Comparison of ENCODE assay signal across 17 cellular contexts in genomic region chr15:68478853-68479252, GRCh38. TPM values are rescaled to one million over a fixed set of nuclear protein-coding genes. Genes with fewer than 3 reads are reported as not detected.
DNase-seq lines count a peak whose midpoint lies in the region; ATAC-seq, FAIRE-seq and TF ChIP-seq lines count a peak whose summit lies in the region.
"Had no signal": no experiment of that assay in that cellular context is flagged by ENCODE, and none has a peak within 500 bp of the region (broad histone marks: within the 10 kb centered on the region; RNA-seq: fewer than 3 reads in every experiment).

No MANE protein-coding gene starts in this region.

- H3K9me3 ChIP-seq in IMR-90 (ENCODE audit: control insufficient read depth, insufficient read depth, low read length) (no peaks in the 10 kb centered on the region), astrocyte (ENCODE audit: insufficient read depth, low read depth, low read length) (no peaks in the 10 kb centered on the region), smooth muscle cell (replicated peaks; ENCODE audit: low read depth) (no peaks in the 10 kb centered on the region)

- no peaks in the 10 kb centered on the region for H3K79me2 ChIP-seq in astrocyte (ENCODE audit: insufficient read depth, low read length)
- no peaks in the 10 kb centered on the region for H3K79me2 ChIP-seq in smooth muscle cell (ENCODE audit: low read depth)

- ATAC-seq in IMR-90 (ENCODE audit: low read depth) (no peak), HG02970 (IDR thresholded peaks at IDR 0.05; ENCODE audit: low FRiP score, unreplicated experiment) (no peak)
- ATAC-seq: HCT116 had no signal

- H3K4ac ChIP-seq in IMR-90 (ENCODE audit: low read depth, low read length): peak overlapping the region; percentile 73

- 100% methylated on average over 1 of the region's 4 CpGs; no CpG with 5 or more reads in 1 of the 2 experiments for WGBS in IMR-90 (ENCODE audit: extremely low coverage in 2 of 2, insufficient read length in 1 of 2), 2 experiments
- 85% methylated on average over 4 of the region's 4 CpGs for WGBS in smooth muscle cell (ENCODE audit: low lambda C conversion rate)

- no peak overlapping the region for H3K9ac ChIP-seq in IMR-90 (ENCODE audit: low read depth, low read length)
- peak overlapping the region; percentile 48 for H3K9ac ChIP-seq in astrocyte (ENCODE audit: low read length)
- peak overlapping the region; percentile 91 for H3K9ac ChIP-seq in smooth muscle cell (ENCODE audit: low read depth)

- peak overlapping the region; percentile 66 for H3K14ac ChIP-seq in IMR-90 (replicated peaks; ENCODE audit: low read depth, low read length)

- peak overlapping the region; percentile 78; the same call in 1 of the 2 replicates for H2AK5ac ChIP-seq in IMR-90 (ENCODE audit: low read depth, low read length)

- H3K27ac ChIP-seq in IMR-90 (ENCODE audit: insufficient read depth, low read length) (peak overlapping the region; percentile 1; the same call in 1 of the 2 replicates), astrocyte (ENCODE audit: low read depth, low read length) (peak overlapping the region; percentile 74), smooth muscle cell (ENCODE audit: low read depth) (peak overlapping the region; percentile 99)
- H3K27ac ChIP-seq: PC-9 had no signal

- H4K20me1 ChIP-seq in IMR-90 (ENCODE audit: insufficient read depth, low read length) (no peaks in the 10 kb centered on the region), astrocyte (ENCODE audit: insufficient read depth, low read length) (no peaks in the 10 kb centered on the region), smooth muscle cell (ENCODE audit: low read depth) (no peaks in the 10 kb centered on the region)

- H3K27me3 Mint-ChIP-seq in astrocyte (ENCODE audit: low read depth, unreplicated experiment): peaks cover 4% of the 10 kb centered on the region
- H3K27me3 Mint-ChIP-seq in nephron (ENCODE audit: low read depth): peaks cover 24% of the 10 kb centered on the region

- H2BK20ac ChIP-seq in IMR-90 (ENCODE audit: low read depth, low read length): peak overlapping the region; percentile 64

- peak overlapping the region; percentile 91 for H3K27ac Mint-ChIP-seq in astrocyte (ENCODE audit: unreplicated experiment)
- H3K27ac Mint-ChIP-seq in nephron: peak overlapping the region in 2 of 3 experiments; percentile 58 to 66
- H3K27ac Mint-ChIP-seq: CD14-positive monocyte had no signal

- peaks cover 11% of the 10 kb centered on the region for H3K4me1 ChIP-seq in IMR-90 (ENCODE audit: control insufficient read depth, insufficient read depth, low read length)
- H3K4me1 ChIP-seq in astrocyte (ENCODE audit: insufficient read depth, low read length): peaks cover 19% of the 10 kb centered on the region
- no peaks in the 10 kb centered on the region for H3K4me1 ChIP-seq in smooth muscle cell (ENCODE audit: low read depth)

- peak overlapping the region; percentile 5; the same call in 1 of the 2 replicates for H3K18ac ChIP-seq in IMR-90 (ENCODE audit: low read depth, low read length)

- H3K9me1 ChIP-seq in IMR-90 (ENCODE audit: insufficient read depth, low read length): 0 out of 2 replicates have a peak, but pooled peaks cover 4% of the 10 kb centered on the region

- DNase-seq in IMR-90: no peak
- no peak for DNase-seq in astrocyte (ENCODE audit: low read depth)
- no peak for DNase-seq in smooth muscle cell (lab: John Stamatoyannopoulos, UW; ENCODE audit: unreplicated experiment)
- no peak for DNase-seq in DMS 273 (lab: John Stamatoyannopoulos, UW; ENCODE audit: unreplicated experiment)
- no peak for DNase-seq in G401 (ENCODE audit: low spot score)
- no peak for DNase-seq in NCI-H510A (lab: John Stamatoyannopoulos, UW)
- DNase-seq: COR-L47, KBM-7, MV-4-11, NCI-H1417 treated with DMSO at 0.1 percent for 48 hours, NCI-H2081, NCI-H774, PC-9 had no signal

- TF ChIP-seq CTCF in IMR-90 (conservative IDR thresholded peaks at IDR 0.05; ENCODE audit: low read depth, low read length) (no peak), astrocyte (IDR thresholded peaks at IDR 0.05; ENCODE audit: insufficient read depth, low read depth, low read length) (no peak), nephron (IDR thresholded peaks at IDR 0.05; ENCODE audit: unreplicated experiment in 3 of 3) (no peak), smooth muscle cell (IDR thresholded peaks at IDR 0.05; ENCODE audit: borderline replicate concordance, insufficient read depth, poor library complexity, severe bottlenecking) (no peak)

- H2BK120ac ChIP-seq in IMR-90 (ENCODE audit: low read depth, low read length): peak overlapping the region; percentile 77

- TF ChIP-seq RAD21 in IMR-90 (IDR thresholded peaks at IDR 0.05; ENCODE audit: low read length): no peak

- peaks cover 8% of the 10 kb centered on the region for H3F3A ChIP-seq in smooth muscle cell (ENCODE audit: low read depth)

- no TSS peak for BruUV-seq in IMR-90 (replicated peaks; lab: Mats Ljungman, UMichigan)

- peak overlapping the region; percentile 58 for H4K91ac ChIP-seq in IMR-90 (ENCODE audit: insufficient read depth, low read depth, low read length)

- dilution Hi-C loops in IMR-90 (cut with HindIII; ENCODE audit: low sequenced_read_pairs, unreplicated experiment): no loop called here

- no peaks in the 10 kb centered on the region for H3K36me3 ChIP-seq in IMR-90 (ENCODE audit: control insufficient read depth, insufficient read depth, low read length)
- H3K36me3 ChIP-seq in astrocyte (ENCODE audit: insufficient read depth, low read length): no peaks in the 10 kb centered on the region
- no peaks in the 10 kb centered on the region for H3K36me3 ChIP-seq in smooth muscle cell (ENCODE audit: low read depth)

- H3K56ac ChIP-seq in IMR-90 (ENCODE audit: extremely low read depth, insufficient read depth, low read length): 0 out of 2 replicates have a peak overlapping the region, but pooled peaks have one; percentile 41

- H3K4me2 ChIP-seq in IMR-90 (ENCODE audit: low read depth, low read length) (no peak overlapping the region), astrocyte (ENCODE audit: low read length) (peak overlapping the region; percentile 31), smooth muscle cell (peak overlapping the region; percentile 42)
- H3K4me2 ChIP-seq: PC-9 had no signal

- FAIRE-seq in astrocyte (lab: Jason Lieb, UNC): no peak

- TF ChIP-seq POLR2A in IMR-90 (IDR thresholded peaks at IDR 0.05; ENCODE audit: low read depth, low read length): no peak

- POLR2A ChIA-PET in IMR-90 (lab: Charles Lee; ENCODE audit: unreplicated experiment): no interaction called here

- H3K79me1 ChIP-seq in IMR-90 (ENCODE audit: low read depth in 1 of 2, low read length in 2 of 2): no peaks in the 10 kb centered on the region

- H4K5ac ChIP-seq in IMR-90 (ENCODE audit: low read depth, low read length): peak overlapping the region; percentile 15; the same call in 1 of the 2 replicates

- peaks cover 29% of the 10 kb centered on the region for H3K4me1 Mint-ChIP-seq in astrocyte (ENCODE audit: low read depth, unreplicated experiment)
- H3K4me1 Mint-ChIP-seq in nephron: peaks cover 14% of the 10 kb centered on the region
- H3K4me1 Mint-ChIP-seq: CD14-positive monocyte had no signal

- H3K4me3 Mint-ChIP-seq in astrocyte (ENCODE audit: unreplicated experiment): no peak overlapping the region
- H3K4me3 Mint-ChIP-seq in nephron: no peak overlapping the region
- H3K4me3 Mint-ChIP-seq: CD14-positive monocyte had no signal

- peak overlapping the region; percentile 69 for H2AFZ ChIP-seq in IMR-90 (replicated peaks; ENCODE audit: low read length, poor library complexity)
- no peak overlapping the region for H2AFZ ChIP-seq in astrocyte (ENCODE audit: low read depth, low read length)
- H2AFZ ChIP-seq in smooth muscle cell (ENCODE audit: low read depth): no peak overlapping the region
- H2AFZ ChIP-seq: PC-9 had no signal

- H2AK9ac ChIP-seq in IMR-90 (replicated peaks; ENCODE audit: low read depth, low read length, poor library complexity): no peak overlapping the region

- no peak overlapping the region for H3K4me3 ChIP-seq in IMR-90 (ENCODE audit: insufficient read depth, low read depth, low read length)
- H3K4me3 ChIP-seq in astrocyte (ENCODE audit: insufficient read depth, low read depth, low read length): no peak overlapping the region
- no peak overlapping the region for H3K4me3 ChIP-seq in smooth muscle cell
- H3K4me3 ChIP-seq: PC-9 had no signal

- H3K36me3 Mint-ChIP-seq in astrocyte (ENCODE audit: low read depth, unreplicated experiment): no peaks in the 10 kb centered on the region
- H3K36me3 Mint-ChIP-seq in nephron (ENCODE audit: low read depth): no peaks in the 10 kb centered on the region
- H3K36me3 Mint-ChIP-seq: CD14-positive monocyte had no signal

- peak overlapping the region; percentile 54 for H3K23ac ChIP-seq in IMR-90 (ENCODE audit: low read depth, low read length)

- peak overlapping the region in 1 of 2 experiments; percentile 40; a peak in 1 of 4 replicates for H4K8ac ChIP-seq in IMR-90 (ENCODE audit: low read depth in 2 of 2, low read length in 2 of 2)

- CTCF ChIA-PET in IMR-90 (lab: Yijun Ruan, JAX): no interaction called here

- in situ Hi-C loops in IMR-90 (cut with MboI; ENCODE audit: low sequenced_read_pairs) (no loop called here), G401 (cut with HindIII; ENCODE audit: low sequenced_read_pairs) (no loop called here)

- peak overlapping the region; percentile 93; the same call in 2 of the 3 replicates for H2BK15ac ChIP-seq in IMR-90 (ENCODE audit: low read depth, low read length)

- intact Hi-C loops in IMR-90 (cut with micrococcal nuclease): no loop called here

- H2BK5ac ChIP-seq in IMR-90 (ENCODE audit: low read depth, low read length, poor library complexity, severe bottlenecking): no peak overlapping the region

- peaks cover 10% of the 10 kb centered on the region for H3K27me3 ChIP-seq in IMR-90 (ENCODE audit: control insufficient read depth, insufficient read depth, low read length)
- no peaks in the 10 kb centered on the region for H3K27me3 ChIP-seq in astrocyte (ENCODE audit: insufficient read depth, low read length)
- no peaks in the 10 kb centered on the region for H3K27me3 ChIP-seq in smooth muscle cell (ENCODE audit: low read depth)

- H3K9me3 Mint-ChIP-seq in astrocyte (ENCODE audit: unreplicated experiment): no peaks in the 10 kb centered on the region
- H3K9me3 Mint-ChIP-seq in nephron: no peaks in the 10 kb centered on the region

TF ChIP-seq in IMR-90, 13 proteins besides CTCF, POLR2A, EP300 and RAD21 (continues in another document):
- TF ChIP-seq RFX5 (IDR thresholded peaks at IDR 0.05; ENCODE audit: low read depth, low read length) (no peak), BHLHE40 (IDR thresholded peaks at IDR 0.05; ENCODE audit: low read depth, low read length) (no peak)

RNA-seq across cellular contexts. Expression of gene ITGA11, which starts 46.9 kb away (rescaled TPM):
- total RNA-seq in IMR-90 (2012; rRNA removed) (2.5 and 4.1 TPM in 2 replicates), astrocyte (193 and 369 TPM in 2 replicates), smooth muscle cell (85.9 and 87.8 TPM in 2 replicates)
- polyA plus RNA-seq in IMR-90 (2012; rRNA removed) (5.6 and 6.6 TPM in 2 replicates), smooth muscle cell (89.4 and 133 TPM in 2 replicates)
- polyA plus RNA-seq in IMR-90 (2012; cell fraction: cytosol; rRNA removed): 3.0 and 5.8 TPM in 2 replicates
- 6.2 and 6.6 TPM in 2 replicates for polyA plus RNA-seq in IMR-90 (2012; cell fraction: nucleus; rRNA removed; ENCODE audit: low replicate concordance)
- 11.6 TPM in 1 of 2 replicates, not detected in the other for total RNA-seq in G401 (2014; rRNA removed; shearing (Covaris generic))

Comparison
In these comparisons a context has a peak if more than half of its experiments do, and no peak if none do; other contexts are left out.
1. H3K27ac ChIP-seq: peak in every context shown above with its lines; median percentile 99 in smooth muscle cell; 74 in astrocyte; 1 in IMR-90.